In the genomic region with DNA sequence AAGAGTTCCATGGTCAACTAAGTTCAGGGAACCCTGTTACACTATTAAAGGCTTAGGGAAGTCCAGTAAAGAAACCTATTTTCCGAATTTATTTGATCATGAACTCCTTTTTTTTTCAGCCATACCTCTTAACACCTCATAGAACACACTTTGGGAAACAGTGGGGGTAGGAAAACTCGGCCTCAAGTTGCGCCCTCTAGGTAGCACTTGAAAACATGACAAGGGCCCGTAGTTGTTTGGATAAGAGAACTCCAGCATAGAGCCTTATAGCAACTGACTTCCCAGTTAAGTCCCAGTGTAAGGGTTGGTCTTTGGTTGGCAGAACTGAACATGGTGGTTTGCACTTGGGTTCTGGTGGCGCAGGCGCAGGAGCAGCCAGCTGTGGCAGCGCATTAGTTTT, we compare ENCODE assay signal across 19 cellular contexts.
"Had no signal": no experiment of that assay in that cellular context is flagged by ENCODE, and none has a peak within 500 bp of the region (broad histone marks: within the 10 kb centered on the region; RNA-seq: fewer than 3 reads in every experiment).

No MANE protein-coding gene starts in this region.

- H2AFZ ChIP-seq: parathyroid adenoma had no signal

- FAIRE-seq: keratinocyte had no signal

- H3K9me3 Mint-ChIP-seq: activated CD4-positive, alpha-beta T cell treated with anti-CD3 and anti-CD28 coated beads, Interleukin-2, amount 10 ng/mL, durations not matched to agents 7 days and 5 days; activated naive CD4-positive, alpha-beta T cell treated with anti-CD3 and anti-CD28 coated beads, Interleukin-2, amount 10 ng/mL, durations not matched to agents 7 days and 5 days; activated T-helper 2 cell treated with anti-CD3 and anti-CD28 coated beads, Interferon-gamma antibody, Interleukin-2, Interleukin-4, amounts not matched to agents 10 μg/mL and 5 μg/mL and 100 μg/mL, durations not matched to agents 14 hours and 24 hours and 36 hours; naive thymus-derived CD4-positive, alpha-beta T cell had no signal

- H3K27ac Mint-ChIP-seq: activated CD4-positive, alpha-beta T cell treated with anti-CD3 and anti-CD28 coated beads, Interleukin-2, amount 10 ng/mL, durations not matched to agents 7 days and 5 days; activated T-helper 2 cell treated with anti-CD3 and anti-CD28 coated beads, Interferon-gamma antibody, Interleukin-2, Interleukin-4, amounts not matched to agents 10 μg/mL and 5 μg/mL and 100 μg/mL, durations not matched to agents 14 hours and 24 hours and 36 hours had no signal

- H3K27ac ChIP-seq: cardiac muscle cell, parathyroid adenoma, skin epidermis, suprapubic skin, upper lobe of left lung had no signal

- DNase-seq: activated CD4-positive, alpha-beta T cell treated with anti-CD3 and anti-CD28 coated beads, Interleukin-2, amount 10 ng/mL, durations not matched to agents 7 days and 5 days; activated CD8-positive, alpha-beta memory T cell treated with anti-CD3 and anti-CD28 coated beads, Interleukin-2, amount 50 U/mL, for 48 hours; activated naive CD4-positive, alpha-beta T cell treated with anti-CD3 and anti-CD28 coated beads, Interleukin-2, amount 10 ng/mL, durations not matched to agents 7 days and 5 days; erythroblast; gastrocnemius medialis; mucosa of descending colon; naive thymus-derived CD4-positive, alpha-beta T cell; stimulated activated CD4-positive, alpha-beta T cell treated with anti-CD3 and anti-CD28 coated beads, Interleukin-15, amount 100 ng/mL, for 24 hours; stimulated activated CD4-positive, alpha-beta T cell treated with anti-CD3 and anti-CD28 coated beads, Interleukin-4, amount 100 ng/mL, for 24 hours; stimulated activated naive CD4-positive, alpha-beta T cell; SW 1271; upper lobe of left lung had no signal

- H3K4me3 Mint-ChIP-seq: activated CD4-positive, alpha-beta T cell treated with anti-CD3 and anti-CD28 coated beads, Interleukin-2, amount 10 ng/mL, durations not matched to agents 7 days and 5 days; activated naive CD4-positive, alpha-beta T cell treated with anti-CD3 and anti-CD28 coated beads, Interleukin-2, amount 10 ng/mL, durations not matched to agents 7 days and 5 days; naive thymus-derived CD4-positive, alpha-beta T cell had no signal

- H3K9me3 ChIP-seq: gastrocnemius medialis, mucosa of descending colon, suprapubic skin, upper lobe of left lung had no signal

- H3K27me3 Mint-ChIP-seq: activated CD4-positive, alpha-beta T cell treated with anti-CD3 and anti-CD28 coated beads, Interleukin-2, amount 10 ng/mL, durations not matched to agents 7 days and 5 days; activated naive CD4-positive, alpha-beta T cell treated with anti-CD3 and anti-CD28 coated beads, Interleukin-2, amount 10 ng/mL, durations not matched to agents 7 days and 5 days; naive thymus-derived CD4-positive, alpha-beta T cell had no signal

- H3K27me3 ChIP-seq: cardiac muscle cell, gastrocnemius medialis, suprapubic skin, upper lobe of left lung had no signal

- ATAC-seq: gastrocnemius medialis; left lobe of liver; mucosa of descending colon; naive thymus-derived CD4-positive, alpha-beta T cell had no signal

- H3K4me3 ChIP-seq: cardiac muscle cell, gastrocnemius medialis, mucosa of descending colon, skin epidermis, suprapubic skin, upper lobe of left lung had no signal

- H3K4me1 ChIP-seq: parathyroid adenoma had no signal

- H3K9ac ChIP-seq: parathyroid adenoma had no signal
